ENCODE assay signal across 8 cellular contexts in the genomic region with DNA sequence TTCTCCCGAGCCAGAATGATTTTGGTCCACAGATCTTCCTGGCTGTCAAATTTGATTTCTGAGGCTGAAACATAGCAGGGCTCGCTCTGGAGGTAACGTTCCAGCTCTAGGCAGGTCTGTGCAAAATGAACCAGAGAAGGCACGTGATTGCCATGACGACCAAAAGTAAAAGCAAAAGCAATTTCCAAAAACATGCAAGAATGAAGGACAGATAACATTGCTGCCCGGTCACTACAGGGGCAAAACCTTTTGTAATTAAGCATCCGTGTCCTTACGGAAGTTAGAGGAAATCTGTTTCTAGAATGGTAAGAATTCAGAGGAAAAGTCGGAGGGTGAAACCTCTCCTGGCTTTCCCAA. TPM values are rescaled to one million over a fixed set of nuclear protein-coding genes. Genes with fewer than 3 reads are reported as not detected.
DNase-seq lines count a peak whose midpoint lies in the region; ATAC-seq, FAIRE-seq and TF ChIP-seq lines count a peak whose summit lies in the region.

No MANE protein-coding gene starts in this region.

- no peaks in the 10 kb centered on the region for H3K9me2 ChIP-seq in Karpas-422 (replicated peaks; ENCODE audit: insufficient read depth, low read length)

- H3K27me3 Mint-ChIP-seq in brain: peaks cover 20% of the 10 kb centered on the region

- H3K4me1 ChIP-seq in ACC112 (ENCODE audit: control insufficient read depth, insufficient read depth, low read length, unreplicated experiment) (peaks cover 49% of the 10 kb centered on the region), Karpas-422 (ENCODE audit: low read length) (peaks cover 23% of the 10 kb centered on the region), mesodermal cell (ENCODE audit: control insufficient read depth, insufficient read depth, low read length, poor library complexity, severe bottlenecking) (peaks cover 19% of the 10 kb centered on the region)

- peaks cover 68% of the 10 kb centered on the region for H3K4me1 Mint-ChIP-seq in brain

- FAIRE-seq in RCC 7860 (lab: Jason Lieb, UNC): no peak

- H3K9ac ChIP-seq in Karpas-422 (ENCODE audit: low read length): no peak overlapping the region

- H3K4me2 ChIP-seq in Karpas-422 (ENCODE audit: low read depth, low read length, poor library complexity, severe bottlenecking): peak overlapping the region; percentile 69

- peak overlapping the region; percentile 98 to 100 (median 99) for H3K27ac Mint-ChIP-seq in brain

- TF ChIP-seq CTCF in brain (conservative IDR thresholded peaks at IDR 0.05): no peak

- H2AFZ ChIP-seq in ACC112 (ENCODE audit: low read length, unreplicated experiment) (no peak overlapping the region), Karpas-422 (ENCODE audit: low read length) (no peak overlapping the region)

- H3K27ac ChIP-seq in ACC112 (ENCODE audit: low read depth, low read length) (peak overlapping the region; percentile 97), Karpas-422 (ENCODE audit: low read length) (no peak overlapping the region), mesodermal cell (ENCODE audit: low read depth, low read length, severe bottlenecking) (peak overlapping the region; percentile 99)

- DNase-seq in Karpas-422 (no peak), NCI-H146 treated with DMSO at 0.1 percent for 48 hours (lab: John Stamatoyannopoulos, UW; ENCODE audit: unreplicated experiment) (no peak), RCC 7860 (ENCODE audit: low spot score) (no peak), NCI-H1092 (lab: John Stamatoyannopoulos, UW) (no peak)

- H3K36me3 ChIP-seq in ACC112 (ENCODE audit: insufficient read depth, low read length): peaks cover 65% of the 10 kb centered on the region
- peaks cover 18% of the 10 kb centered on the region for H3K36me3 ChIP-seq in Karpas-422 (ENCODE audit: insufficient read depth, low read length)
- H3K36me3 ChIP-seq in mesodermal cell (ENCODE audit: control insufficient read depth, insufficient read depth, low read length): peaks cover 71% of the 10 kb centered on the region

- no peak for ATAC-seq in HG02763 (IDR thresholded peaks at IDR 0.05; ENCODE audit: unreplicated experiment)

- H3K27me3 ChIP-seq in ACC112 (ENCODE audit: insufficient read depth, low read length) (no peaks in the 10 kb centered on the region), Karpas-422 (ENCODE audit: low read length) (no peaks in the 10 kb centered on the region)

- H3K9me3 ChIP-seq in Karpas-422 (ENCODE audit: low read length) (no peaks in the 10 kb centered on the region), mesodermal cell (ENCODE audit: control insufficient read depth, low read length) (no peaks in the 10 kb centered on the region)

- H3K79me2 ChIP-seq in ACC112 (ENCODE audit: control insufficient read depth, insufficient read depth, low read length, unreplicated experiment): peaks cover 77% of the 10 kb centered on the region
- peaks cover 25% of the 10 kb centered on the region; the same call in 1 of the 2 replicates for H3K79me2 ChIP-seq in Karpas-422 (ENCODE audit: low read length)

- peak overlapping the region; percentile 96 to 98 (median 96) for H3K4me3 Mint-ChIP-seq in brain

- H4K20me1 ChIP-seq in Karpas-422 (ENCODE audit: insufficient read depth, low read depth, low read length): 0 out of 2 replicates have a peak, but pooled peaks cover 5% of the 10 kb centered on the region

- H3K9me3 Mint-ChIP-seq in brain: peaks cover 0 to 6% (median 2%) of the 10 kb centered on the region in 5 experiments

- peak overlapping the region; percentile 86 for H3K4me3 ChIP-seq in ACC112 (ENCODE audit: low read depth, low read length)
- no peak overlapping the region for H3K4me3 ChIP-seq in Karpas-422 (ENCODE audit: low read length)
- peak overlapping the region; percentile 96 for H3K4me3 ChIP-seq in mesodermal cell (ENCODE audit: extremely low read depth, insufficient read depth, low read length, poor library complexity, severe bottlenecking)

- H3K36me3 Mint-ChIP-seq in brain: peaks cover 65% of the 10 kb centered on the region

- WGBS in mesodermal cell (ENCODE audit: insufficient coverage in 2 of 2), 2 experiments: 77 to 78% methylated on average over 9 of the region's 9 CpGs

RNA-seq across cellular contexts. Expression of a gene that starts 2.9 kb away (rescaled TPM):
- 3.9 and 5.9 TPM in 2 replicates for total RNA-seq in Karpas-422 (2014; rRNA removed; shearing (Covaris generic); ENCODE audit: low replicate concordance)
- polyA plus RNA-seq in brain (ENCODE audit: insufficient read depth, low read depth, low replicate concordance): 34.8 TPM
- polyA plus RNA-seq in mesodermal cell (2013, experiment 1 of 2): 70.0 TPM
- polyA plus RNA-seq in mesodermal cell (2013, experiment 2 of 2): 71.2 TPM
